ENCODE assay signal across 8 cellular contexts in the genomic region with DNA sequence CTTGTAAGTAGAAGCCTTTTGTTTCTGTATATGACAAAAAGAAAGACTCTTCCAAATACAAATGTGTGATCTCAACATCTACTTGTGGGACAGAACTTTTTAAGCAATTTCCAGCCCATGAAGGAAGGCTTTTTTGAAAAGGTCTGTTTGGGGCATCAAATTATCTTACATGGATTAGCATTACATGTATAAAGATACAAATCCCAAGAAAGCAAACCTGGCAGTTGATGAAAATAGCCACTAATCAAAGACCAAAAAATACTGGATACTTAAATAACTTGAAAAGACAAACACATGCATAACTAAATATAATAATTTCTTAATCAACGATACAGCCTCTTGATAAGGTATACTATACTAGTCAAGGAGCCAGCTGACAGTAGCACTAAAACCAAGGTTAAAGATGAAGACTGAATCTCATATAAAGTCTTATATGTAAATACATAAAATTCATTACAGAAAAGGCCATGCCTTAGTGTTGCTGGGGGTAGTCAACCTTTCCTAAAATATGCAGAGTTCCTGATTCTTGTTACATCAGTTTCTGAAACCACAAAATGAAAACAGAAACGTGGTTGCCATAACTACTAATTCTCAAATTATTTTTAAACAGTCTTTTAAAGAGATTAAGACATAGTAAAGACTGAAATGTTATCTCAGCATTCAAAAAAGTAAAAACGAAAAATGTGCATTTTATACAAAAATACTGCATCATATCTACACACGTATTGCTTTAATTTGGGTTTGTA. TPM values are rescaled to one million over a fixed set of nuclear protein-coding genes. Genes with fewer than 3 reads are reported as not detected.
A peak's percentile ranks its signal among the peaks of the same experiment; 100 is the strongest.
DNase-seq lines count a peak whose midpoint lies in the region; ATAC-seq, FAIRE-seq and TF ChIP-seq lines count a peak whose summit lies in the region.

No MANE protein-coding gene starts in this region.

- peak overlapping the region; percentile 80 to 90 for H3K27ac ChIP-seq in breast epithelium

- peaks cover 0 to 4% of the 10 kb centered on the region in 2 donors for H3K4me1 ChIP-seq in breast epithelium

- no peaks in the 10 kb centered on the region for H3K36me3 ChIP-seq in breast epithelium

- FAIRE-seq in frontal cortex (lab: Jason Lieb, UNC) = no peak

- no peak for TF ChIP-seq CTCF in breast epithelium (IDR thresholded peaks at IDR 0.05)

- no peaks in the 10 kb centered on the region for H3K27me3 Mint-ChIP-seq in activated T-cell treated with anti-CD3 and anti-CD28 coated beads, Interleukin-2, amount 50 U/mL, for 72 hours (ENCODE audit: low read depth)

- no peaks in the 10 kb centered on the region for H3K27me3 ChIP-seq in breast epithelium

- peaks cover 6 to 19% of the 10 kb centered on the region in 2 donors for H3K36me3 Mint-ChIP-seq in activated T-cell treated with anti-CD3 and anti-CD28 coated beads, Interleukin-2, amount 50 U/mL, for 72 hours (ENCODE audit: insufficient read depth in 2 of 2)

- no peak for DNase-seq in activated T-cell treated with anti-CD3 and anti-CD28 coated beads, Interleukin-2, amount 50 U/mL, for 72 hours
- no peak for DNase-seq in activated T-cell treated with anti-CD3 and anti-CD28 coated beads, Interleukin-2, amount 50 U/mL, for 48 hours
- DNase-seq in MV-4-11 (lab: John Stamatoyannopoulos, UW) = peak; percentile 83
- DNase-seq in breast epithelium (ENCODE audit: low spot score in 2 of 2) = no peak
- DNase-seq in myocyte (ENCODE audit: low read depth) = peak; percentile 61
- no peak for DNase-seq in frontal cortex (ENCODE audit: low spot score in 2 of 2)
- no peak for DNase-seq in T1000 (lab: John Stamatoyannopoulos, UW)
- DNase-seq in activated CD8-positive, alpha-beta memory T cell treated with anti-CD3 and anti-CD28 coated beads, Interleukin-2, amount 50 U/mL, for 4 hours = no peak

- intact Hi-C loops in breast epithelium (cut with DNase I; ENCODE audit: low total_unique reads) = no loop called here

- no peaks in the 10 kb centered on the region for H3K9me3 ChIP-seq in breast epithelium

- H3K9me3 Mint-ChIP-seq in activated T-cell treated with anti-CD3 and anti-CD28 coated beads, Interleukin-2, amount 50 U/mL, for 72 hours = peaks cover 0 to 4% of the 10 kb centered on the region in 2 donors

- peaks cover 75% of the 10 kb centered on the region for H3K4me1 Mint-ChIP-seq in activated T-cell treated with anti-CD3 and anti-CD28 coated beads, Interleukin-2, amount 50 U/mL, for 72 hours (ENCODE audit: low read depth)

- TF ChIP-seq POLR2A in breast epithelium (IDR thresholded peaks at IDR 0.05) = no peak

- peak overlapping the region; percentile 43 to 65 (median 45) for H3K4me3 ChIP-seq in breast epithelium

- peak overlapping the region; percentile 45 to 79 for H3K4me3 Mint-ChIP-seq in activated T-cell treated with anti-CD3 and anti-CD28 coated beads, Interleukin-2, amount 50 U/mL, for 72 hours

- ATAC-seq in activated T-cell treated with anti-CD3 and anti-CD28 coated beads, Interleukin-2, amount 50 U/mL, for 72 hours (replicated peaks in 1 of 2) = peak; percentile 37 to 44

- H3K27ac Mint-ChIP-seq in activated T-cell treated with anti-CD3 and anti-CD28 coated beads, Interleukin-2, amount 50 U/mL, for 72 hours = peak overlapping the region; percentile 97

RNA-seq across cellular contexts. Expression of a gene that starts 2.0 kb away (rescaled TPM):
- total RNA-seq in activated T-cell treated with anti-CD3 and anti-CD28 coated beads, Interleukin-2, amount 50 U/mL, for 72 hours = 10 to 100 TPM; 45.3 to 46.1 TPM
- total RNA-seq in breast epithelium (10 to 100 TPM; 80.8 to 99.2 (median 89.8) TPM), myocyte (78.7 and 106 TPM in 2 replicates), frontal cortex (84.8 TPM)
- 26.0 TPM for polyA plus RNA-seq in myocyte (2012)

Comparison
In these comparisons a context has a peak if more than half of its experiments do, and no peak if none do; other contexts are left out.
1. DNase-seq: peak in MV-4-11 (single experiment) and myocyte (single experiment); none in activated T-cell treated with anti-CD3 and anti-CD28 coated beads, Interleukin-2, amount 50 U/mL, for 72 hours (0 of 2), activated T-cell treated with anti-CD3 and anti-CD28 coated beads, Interleukin-2, amount 50 U/mL, for 48 hours (0 of 2), breast epithelium (0 of 2), frontal cortex (0 of 2), T1000 (single experiment) and activated CD8-positive, alpha-beta memory T cell treated with anti-CD3 and anti-CD28 coated beads, Interleukin-2, amount 50 U/mL, for 4 hours (single experiment).